ENCODE assay signal across 1 cellular context in the genomic region with DNA sequence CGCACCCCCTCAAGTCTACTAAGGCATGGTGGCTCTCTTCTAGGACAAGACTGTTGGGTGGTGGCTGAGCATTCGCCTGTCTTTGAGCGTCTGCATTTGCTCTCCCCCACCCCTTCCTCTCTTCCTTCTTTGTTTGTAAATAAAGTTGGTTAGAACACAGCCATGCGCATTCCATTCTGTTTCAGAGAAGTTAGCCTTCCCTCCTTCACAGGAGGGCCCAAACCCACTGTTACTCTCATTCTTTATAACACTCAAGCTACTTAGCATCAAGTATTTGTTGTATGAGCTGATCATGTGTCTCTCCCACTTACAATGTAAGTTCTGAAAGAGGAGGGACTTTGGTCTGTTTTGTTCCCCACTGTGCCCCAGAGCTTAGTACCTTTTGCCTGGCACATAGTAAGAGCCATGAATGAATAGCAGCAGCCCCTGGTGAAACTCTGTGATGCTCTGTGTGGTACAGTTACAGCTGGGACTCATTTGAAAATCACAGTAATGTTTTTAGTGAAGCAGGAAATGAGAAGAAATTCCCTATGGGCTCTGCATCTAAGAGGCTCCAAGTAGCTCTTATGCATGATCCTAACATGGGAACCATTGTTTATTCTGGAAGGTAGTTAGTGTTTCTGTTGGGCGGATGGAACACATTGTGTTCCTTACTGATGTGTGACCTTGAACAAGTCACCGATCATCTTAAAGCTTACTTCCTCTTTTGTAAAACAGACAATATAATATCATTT.
TF ChIP-seq lines count a peak whose summit lies in the region.

No MANE protein-coding gene starts in this region.

TF ChIP-seq in GM23338, 12 proteins besides CTCF, POLR2A, EP300 and RAD21 (continued from another document):
- TF ChIP-seq, protein P1, sequence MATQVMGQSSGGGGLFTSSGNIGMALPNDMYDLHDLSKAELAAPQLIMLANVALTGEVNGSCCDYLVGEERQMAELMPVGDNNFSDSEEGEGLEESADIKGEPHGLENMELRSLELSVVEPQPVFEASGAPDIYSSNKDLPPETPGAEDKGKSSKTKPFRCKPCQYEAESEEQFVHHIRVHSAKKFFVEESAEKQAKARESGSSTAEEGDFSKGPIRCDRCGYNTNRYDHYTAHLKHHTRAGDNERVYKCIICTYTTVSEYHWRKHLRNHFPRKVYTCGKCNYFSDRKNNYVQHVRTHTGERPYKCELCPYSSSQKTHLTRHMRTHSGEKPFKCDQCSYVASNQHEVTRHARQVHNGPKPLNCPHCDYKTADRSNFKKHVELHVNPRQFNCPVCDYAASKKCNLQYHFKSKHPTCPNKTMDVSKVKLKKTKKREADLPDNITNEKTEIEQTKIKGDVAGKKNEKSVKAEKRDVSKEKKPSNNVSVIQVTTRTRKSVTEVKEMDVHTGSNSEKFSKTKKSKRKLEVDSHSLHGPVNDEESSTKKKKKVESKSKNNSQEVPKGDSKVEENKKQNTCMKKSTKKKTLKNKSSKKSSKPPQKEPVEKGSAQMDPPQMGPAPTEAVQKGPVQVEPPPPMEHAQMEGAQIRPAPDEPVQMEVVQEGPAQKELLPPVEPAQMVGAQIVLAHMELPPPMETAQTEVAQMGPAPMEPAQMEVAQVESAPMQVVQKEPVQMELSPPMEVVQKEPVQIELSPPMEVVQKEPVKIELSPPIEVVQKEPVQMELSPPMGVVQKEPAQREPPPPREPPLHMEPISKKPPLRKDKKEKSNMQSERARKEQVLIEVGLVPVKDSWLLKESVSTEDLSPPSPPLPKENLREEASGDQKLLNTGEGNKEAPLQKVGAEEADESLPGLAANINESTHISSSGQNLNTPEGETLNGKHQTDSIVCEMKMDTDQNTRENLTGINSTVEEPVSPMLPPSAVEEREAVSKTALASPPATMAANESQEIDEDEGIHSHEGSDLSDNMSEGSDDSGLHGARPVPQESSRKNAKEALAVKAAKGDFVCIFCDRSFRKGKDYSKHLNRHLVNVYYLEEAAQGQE (IDR thresholded peaks at IDR 0.05; ENCODE audit: unreplicated experiment), result no peak
- TF ChIP-seq ZNF331 (CRISPR knock-in tag; IDR thresholded peaks at IDR 0.05; ENCODE audit: low read depth), result no peak
- TF ChIP-seq NANOG (IDR thresholded peaks at IDR 0.05; ENCODE audit: borderline replicate concordance), result no peak
